In the genomic region with DNA sequence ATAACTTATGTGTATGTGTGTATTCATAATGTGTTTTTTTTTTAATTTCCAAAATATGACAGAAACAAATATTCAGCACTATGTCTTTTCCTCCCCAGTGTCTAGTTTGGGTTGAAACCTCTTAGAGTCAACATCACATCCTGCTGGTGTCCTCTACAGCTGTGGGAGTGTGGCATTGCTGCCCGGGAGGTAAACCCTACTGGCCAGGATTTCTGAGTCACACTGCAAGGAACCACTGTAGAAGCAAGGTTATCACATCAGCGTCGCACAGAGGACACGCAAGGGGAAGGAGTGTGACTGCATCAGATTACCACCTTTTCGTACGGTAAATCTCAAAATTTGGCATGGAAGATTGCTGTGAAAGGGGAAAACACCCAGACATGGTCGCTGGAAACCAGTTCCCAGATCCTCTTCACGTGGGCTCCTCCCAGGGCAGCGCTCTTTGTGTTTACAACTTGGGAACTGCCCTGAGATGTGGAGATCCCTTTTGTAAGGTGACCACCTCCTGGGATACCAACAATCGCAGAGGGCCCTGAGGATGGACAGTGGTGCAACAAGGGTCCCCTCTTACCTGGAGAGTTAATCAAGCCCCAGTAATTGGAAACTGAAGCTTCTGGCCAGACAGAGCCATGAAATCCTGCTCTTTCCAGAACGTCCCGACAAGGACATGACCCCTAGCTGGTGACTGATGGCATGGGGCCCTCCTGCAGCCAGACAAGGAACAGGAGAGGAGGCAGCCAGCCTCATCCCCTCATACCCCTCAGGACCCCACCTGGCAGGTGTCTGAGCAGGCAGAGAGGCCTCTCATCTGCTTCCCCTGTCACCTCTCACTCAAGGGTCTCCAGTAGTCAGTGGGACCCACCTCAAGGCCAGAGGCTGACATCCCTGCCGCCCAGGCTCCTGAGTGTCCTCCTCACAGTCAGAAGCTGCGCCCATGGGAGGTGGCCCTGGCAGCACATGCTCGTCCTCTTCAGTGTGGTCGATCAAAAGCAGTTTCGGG, we compare ENCODE assay signal across 25 cellular contexts.
"Had no signal": no experiment of that assay in that cellular context is flagged by ENCODE, and none has a peak within 500 bp of the region (broad histone marks: within the 10 kb centered on the region; RNA-seq: fewer than 3 reads in every experiment).

No MANE protein-coding gene starts in this region.

- ATAC-seq: activated CD8-positive, alpha-beta memory T cell treated with anti-CD3 and anti-CD28 coated beads, Interleukin-2, amount 10 ng/mL, durations not matched to agents 7 days and 5 days; Panc1; T-helper 17 cell had no signal

- DNase-seq: activated B cell treated with CpG ODN at 0.5 μM for 24 hours; activated CD4-positive, alpha-beta T cell treated with anti-CD3 and anti-CD28 coated beads for 1 hour; activated CD4-positive, alpha-beta T cell treated with anti-CD3 and anti-CD28 coated beads, Interleukin-2, amount 10 ng/mL, durations not matched to agents 24 days and 14 days; activated CD4-positive, alpha-beta T cell treated with anti-CD3 and anti-CD28 coated beads, Interleukin-2, amount 50 U/mL, for 48 hours; activated CD8-positive, alpha-beta memory T cell treated with anti-CD3 and anti-CD28 coated beads, Interleukin-2, amount 10 ng/mL, durations not matched to agents 7 days and 5 days; activated gamma-delta T cell treated with Interleukin-2 at 50 U/mL for 16 hours; activated naive CD4-positive, alpha-beta T cell treated with anti-CD3 and anti-CD28 coated beads, Interleukin-2, amount 10 ng/mL, durations not matched to agents 7 days and 5 days; activated naive CD8-positive, alpha-beta T cell treated with anti-CD3 and anti-CD28 coated beads for 36 hours; activated T-cell treated with anti-CD3 and anti-CD28 coated beads, Interleukin-2, amount 50 U/mL, for 24 hours; anterior cingulate cortex; cerebellar nuclear complex; KG1; NCI-H1092 treated with DMSO at 0.1 percent for 48 hours; NCI-H1417 treated with DMSO at 0.1 percent for 48 hours; NCI-H1694; NCI-H2029; NCI-H345; NCI-H510A; NCI-H69; NK-92 treated with Interleukin-12 subunit alpha and Interleukin-12 subunit beta, amount 100 ng/mL, for 24 hours; OCI-M1; SHP77 treated with DMSO at 0.1 percent for 48 hours; T-helper 17 cell; T-helper 9 cell had no signal
